Comparison of ENCODE assay signal across 8 cellular contexts in genomic region chr2:91477731-91478672, GRCh38.
DNase-seq lines count a peak whose midpoint lies in the region; ATAC-seq and TF ChIP-seq lines count a peak whose summit lies in the region.

No MANE protein-coding gene starts in this region.

- H3K9me3 ChIP-seq in adrenal gland (replicated peaks in 1 of 3) (no peaks in the 10 kb centered on the region), thyroid gland (no peaks in the 10 kb centered on the region)

- WGBS in adrenal gland, 4 donors: 2 to 8% (median 4%) methylated on average over 76 to 123 of the region's 123 CpGs
- WGBS in thyroid gland, 2 donors: 3 to 7% methylated on average over 122 of the region's 123 CpGs

- peak; percentile 15 for DNase-seq in activated CD4-positive, alpha-beta T cell treated with anti-CD3 and anti-CD28 coated beads, Interleukin-2, amount 50 U/mL, for 48 hours
- DNase-seq in activated CD4-positive, alpha-beta T cell treated with anti-CD3 and anti-CD28 coated beads for 48 hours: no peak
- DNase-seq in adrenal gland: peak in 5 of 7 donors; percentile 23 to 44 (median 32)
- DNase-seq in iris pigment epithelial cell (ENCODE audit: low read depth): peak; percentile 9
- DNase-seq in thyroid gland: peak in 1 of 2 donors; percentile 27
- no peak for DNase-seq in H4 (ENCODE audit: low spot score)

- H3K27ac ChIP-seq in adrenal gland (no peak overlapping the region), thyroid gland (no peak overlapping the region)

- no peaks in the 10 kb centered on the region for H3K36me3 ChIP-seq in adrenal gland (replicated peaks in 1 of 2)
- no peaks in the 10 kb centered on the region for H3K36me3 ChIP-seq in thyroid gland

- no peak for TF ChIP-seq CTCF in adrenal gland (IDR thresholded peaks at IDR 0.05)
- TF ChIP-seq CTCF in thyroid gland (IDR thresholded peaks at IDR 0.05): no peak

- ATAC-seq in GM18511 (IDR thresholded peaks at IDR 0.05; ENCODE audit: unreplicated experiment) (no peak), GM19328 (IDR thresholded peaks at IDR 0.05; ENCODE audit: unreplicated experiment) (no peak)

- intact Hi-C loops in adrenal gland (cut with DNase I): no loop called here
- intact Hi-C loops in thyroid gland (cut with DNase I): no loop called here

- H3K4me1 ChIP-seq in adrenal gland (replicated peaks in 1 of 2): peaks cover 10 to 15% of the 10 kb centered on the region in 2 donors
- peaks cover 18 to 21% of the 10 kb centered on the region in 2 donors for H3K4me1 ChIP-seq in thyroid gland

- H3K4me3 ChIP-seq in adrenal gland: peak overlapping the region in 2 of 4 donors; percentile 33 to 70
- H3K4me3 ChIP-seq in thyroid gland (replicated peaks in 1 of 3): peak overlapping the region; percentile 1 to 42 (median 39)

- TF ChIP-seq POLR2A in adrenal gland (IDR thresholded peaks at IDR 0.05) (no peak), thyroid gland (IDR thresholded peaks at IDR 0.05) (no peak)

- peaks cover 13% of the 10 kb centered on the region for H3K27me3 ChIP-seq in adrenal gland
- peaks cover 27% of the 10 kb centered on the region for H3K27me3 ChIP-seq in thyroid gland

Comparison
In these comparisons a context has a peak if more than half of its experiments do, and no peak if none do; other contexts are left out.
1. DNase-seq: peak in activated CD4-positive, alpha-beta T cell treated with anti-CD3 and anti-CD28 coated beads, Interleukin-2, amount 50 U/mL, for 48 hours (2 of 2), adrenal gland (5 of 7) and iris pigment epithelial cell (single experiment); none in activated CD4-positive, alpha-beta T cell treated with anti-CD3 and anti-CD28 coated beads for 48 hours (single experiment) and H4 (single experiment).